ENCODE assay signal across 1 cellular context in the genomic region with DNA sequence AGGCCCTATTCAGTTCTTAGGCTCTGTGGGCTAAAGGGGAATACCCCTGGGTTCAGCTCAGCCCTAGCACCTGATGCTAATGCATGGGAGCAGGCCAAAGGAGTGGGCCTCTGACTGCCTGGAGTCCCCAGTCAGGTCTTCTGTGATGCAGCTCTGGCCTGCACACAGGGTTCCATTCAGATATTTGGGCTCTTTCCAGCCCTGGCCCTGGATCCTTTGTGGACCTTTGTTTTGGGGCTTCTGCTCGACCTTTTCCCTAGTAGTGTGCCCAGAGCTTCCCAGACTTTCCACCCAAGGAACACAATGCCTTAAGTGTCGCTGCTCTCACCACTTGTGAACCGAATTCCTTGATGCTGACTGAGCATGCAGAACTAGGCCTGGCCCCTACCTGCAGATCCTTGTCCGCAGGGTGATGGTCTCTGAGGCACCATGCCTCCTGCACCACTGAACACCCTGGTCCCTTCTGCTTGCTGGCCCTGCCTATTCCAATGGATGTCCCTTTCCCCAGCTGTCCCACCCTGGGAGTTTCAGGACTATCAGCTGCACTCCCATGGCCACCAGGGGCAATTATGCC.
TF ChIP-seq lines count a peak whose summit lies in the region.

No MANE protein-coding gene starts in this region.

TF ChIP-seq in HepG2, 621 proteins besides CTCF, POLR2A, EP300 and RAD21:
- TF ChIP-seq ZBTB7A (CRISPR knock-in tag; IDR thresholded peaks at IDR 0.05) (0 out of 2 replicates have a peak, but pooled peaks have one; percentile 29), RBM22 (optimal IDR thresholded peaks at IDR 0.05; ENCODE audit: low read length) (peak; percentile 64), RCOR2 (CRISPR knock-in tag; IDR thresholded peaks at IDR 0.05) (no peak), NFRKB (IDR thresholded peaks at IDR 0.05) (no peak)
- TF ChIP-seq, protein P1, sequence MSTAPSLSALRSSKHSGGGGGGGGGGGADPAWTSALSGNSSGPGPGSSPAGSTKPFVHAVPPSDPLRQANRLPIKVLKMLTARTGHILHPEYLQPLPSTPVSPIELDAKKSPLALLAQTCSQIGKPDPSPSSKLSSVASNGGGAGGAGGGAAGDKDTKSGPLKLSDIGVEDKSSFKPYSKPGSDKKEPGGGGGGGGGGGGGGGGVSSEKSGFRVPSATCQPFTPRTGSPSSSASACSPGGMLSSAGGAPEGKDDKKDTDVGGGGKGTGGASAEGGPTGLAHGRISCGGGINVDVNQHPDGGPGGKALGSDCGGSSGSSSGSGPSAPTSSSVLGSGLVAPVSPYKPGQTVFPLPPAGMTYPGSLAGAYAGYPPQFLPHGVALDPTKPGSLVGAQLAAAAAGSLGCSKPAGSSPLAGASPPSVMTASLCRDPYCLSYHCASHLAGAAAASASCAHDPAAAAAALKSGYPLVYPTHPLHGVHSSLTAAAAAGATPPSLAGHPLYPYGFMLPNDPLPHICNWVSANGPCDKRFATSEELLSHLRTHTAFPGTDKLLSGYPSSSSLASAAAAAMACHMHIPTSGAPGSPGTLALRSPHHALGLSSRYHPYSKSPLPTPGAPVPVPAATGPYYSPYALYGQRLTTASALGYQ (CRISPR knock-in tag; IDR thresholded peaks at IDR 0.05), result no peak
